ENCODE assay signal across 8 cellular contexts in the genomic region with DNA sequence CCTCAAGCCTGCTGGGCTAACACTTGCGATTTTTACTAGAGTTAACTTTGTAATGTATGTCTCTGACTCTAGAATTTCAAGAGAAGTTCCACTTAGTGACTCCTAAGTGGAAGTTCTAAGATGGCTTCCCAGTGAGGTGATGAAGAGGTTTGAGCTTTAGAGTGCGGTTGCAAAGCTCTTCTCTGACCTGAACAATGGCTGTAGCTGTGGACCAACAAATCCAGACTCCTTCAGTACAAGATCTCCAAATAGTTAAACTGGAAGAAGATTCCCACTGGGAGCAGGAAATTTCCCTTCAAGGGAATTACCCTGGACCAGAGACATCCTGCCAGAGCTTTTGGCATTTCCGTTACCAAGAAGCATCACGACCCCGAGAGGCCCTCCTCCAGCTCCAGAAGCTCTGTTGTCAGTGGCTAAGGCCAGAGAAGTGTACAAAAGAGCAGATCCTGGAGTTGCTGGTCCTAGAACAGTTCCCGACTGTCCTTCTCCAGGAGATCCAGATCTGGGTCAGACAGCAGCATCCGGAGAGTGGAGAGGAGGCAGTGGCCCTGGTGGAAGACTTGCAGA. TPM values are rescaled to one million over a fixed set of nuclear protein-coding genes. Genes with fewer than 3 reads are reported as not detected.
A peak's percentile ranks its signal among the peaks of the same experiment; 100 is the strongest.
DNase-seq lines count a peak whose midpoint lies in the region; ATAC-seq and TF ChIP-seq lines count a peak whose summit lies in the region.

No MANE protein-coding gene starts in this region.

- H3K9me3 ChIP-seq in MG63: no peaks in the 10 kb centered on the region

- peaks cover 13 to 15% of the 10 kb centered on the region in 2 donors for H3K36me3 Mint-ChIP-seq in CD14-positive monocyte
- H3K36me3 Mint-ChIP-seq in central memory CD8-positive, alpha-beta T cell (ENCODE audit: insufficient read depth): peaks cover 24% of the 10 kb centered on the region
- H3K36me3 Mint-ChIP-seq in naive thymus-derived CD8-positive, alpha-beta T cell: peaks cover 0 to 9% (median 0%) of the 10 kb centered on the region in 3 donors

- H3K9me3 Mint-ChIP-seq in CD14-positive monocyte: no peaks in the 10 kb centered on the region
- no peaks in the 10 kb centered on the region for H3K9me3 Mint-ChIP-seq in central memory CD8-positive, alpha-beta T cell
- H3K9me3 Mint-ChIP-seq in naive thymus-derived CD8-positive, alpha-beta T cell: no peaks in the 10 kb centered on the region

- H3K4me3 ChIP-seq in MG63: peak overlapping the region; percentile 88

- DNase-seq in CD14-positive monocyte (ENCODE audit: low spot score) (no peak), MG63 (peak; percentile 20), GM13977 (ENCODE audit: low spot score) (no peak), anterior cingulate cortex (lab: John Stamatoyannopoulos, UW) (no peak)
- no peak for DNase-seq in central memory CD8-positive, alpha-beta T cell (ENCODE audit: low spot score in 2 of 2)
- no peak for DNase-seq in naive thymus-derived CD8-positive, alpha-beta T cell

- ATAC-seq in central memory CD8-positive, alpha-beta T cell (replicated peaks; ENCODE audit: extremely low read depth, poor library complexity, severe bottlenecking): no peak
- ATAC-seq in naive thymus-derived CD8-positive, alpha-beta T cell: no peak
- ATAC-seq in GM18909 (IDR thresholded peaks at IDR 0.05; ENCODE audit: poor library complexity, unreplicated experiment) (no peak), GM19452 (IDR thresholded peaks at IDR 0.05; ENCODE audit: unreplicated experiment) (no peak)

- no peaks in the 10 kb centered on the region for H3K27me3 Mint-ChIP-seq in CD14-positive monocyte (ENCODE audit: low read depth in 3 of 3)
- no peaks in the 10 kb centered on the region for H3K27me3 Mint-ChIP-seq in central memory CD8-positive, alpha-beta T cell
- H3K27me3 Mint-ChIP-seq in naive thymus-derived CD8-positive, alpha-beta T cell: no peaks in the 10 kb centered on the region

- peak overlapping the region; percentile 93 to 99 for H3K4me3 Mint-ChIP-seq in CD14-positive monocyte
- H3K4me3 Mint-ChIP-seq in central memory CD8-positive, alpha-beta T cell: peak overlapping the region; percentile 86
- H3K4me3 Mint-ChIP-seq in naive thymus-derived CD8-positive, alpha-beta T cell: peak overlapping the region; percentile 92 to 97 (median 96)

- TF ChIP-seq CTCF in CD14-positive monocyte (IDR thresholded peaks at IDR 0.05) (no peak), GM13977 (IDR thresholded peaks at IDR 0.05; ENCODE audit: extremely low read depth, insufficient read depth, missing control alignments) (no peak)

- no peaks in the 10 kb centered on the region for H3K27me3 ChIP-seq in MG63

- POLR2A ChIA-PET in naive thymus-derived CD8-positive, alpha-beta T cell (lab: Charles Lee): interaction anchor here (0.6 to 7.6 kb wide), 18 partner anchors 10 to 350 kb away, joined by 3 to 136 read pairs (median 3); partner anchors contain the start of genes NMB, PDE8A, SEC11A and WDR73

- in situ Hi-C loops in GM13977 (cut with MboI; ENCODE audit: low pct_unique_long_range_greater_than_20kb, low sequenced_read_pairs, unreplicated experiment): no loop called here

- peak overlapping the region in 6 of 7 donors; percentile 88 to 98 (median 93) for H3K27ac Mint-ChIP-seq in CD14-positive monocyte
- H3K27ac Mint-ChIP-seq in central memory CD8-positive, alpha-beta T cell (ENCODE audit: low read depth): peak overlapping the region; percentile 93
- H3K27ac Mint-ChIP-seq in naive thymus-derived CD8-positive, alpha-beta T cell: peak overlapping the region; percentile 85 to 98 (median 96)

- intact Hi-C loops in CD14-positive monocyte (cut with micrococcal nuclease): loop anchor here in 1 of 2 donors (1.0 to 2.0 kb wide), 2 partner anchors 23 to 31 kb away; partner anchors contain the start of gene WDR73

- H3K4me1 Mint-ChIP-seq in CD14-positive monocyte: peaks cover 40% of the 10 kb centered on the region
- H3K4me1 Mint-ChIP-seq in central memory CD8-positive, alpha-beta T cell: peaks cover 40% of the 10 kb centered on the region
- H3K4me1 Mint-ChIP-seq in naive thymus-derived CD8-positive, alpha-beta T cell: peaks cover 14 to 53% (median 46%) of the 10 kb centered on the region in 4 donors

- peaks cover 3% of the 10 kb centered on the region; the same call in 1 of the 2 replicates for H3K36me3 ChIP-seq in MG63

RNA-seq across cellular contexts. Expression of gene WDR73, which starts 22.3 kb away (rescaled TPM):
- polyA plus RNA-seq in CD14-positive monocyte: 10 to 100 TPM; 12.1 to 14.3 TPM
- total RNA-seq in MG63 (2014; rRNA removed; shearing (Covaris generic); ENCODE audit: low replicate concordance): 34.2 and 34.3 TPM in 2 replicates
- total RNA-seq in naive thymus-derived CD8-positive, alpha-beta T cell: 10 to 100 TPM; 38.3 to 43.2 TPM
- 10 to 100 TPM; 12.2 to 18.8 (median 17.9) TPM for polyA plus RNA-seq in naive thymus-derived CD8-positive, alpha-beta T cell

RNA-seq across cellular contexts. Expression of gene NMB, which starts 26.2 kb away (rescaled TPM):
- polyA plus RNA-seq in CD14-positive monocyte: under 1 TPM; 0.45 to 0.81 TPM
- total RNA-seq in MG63 (2014; rRNA removed; shearing (Covaris generic); ENCODE audit: low replicate concordance): 0.25 TPM in 1 of 2 replicates, not detected in the other
- 1 to 10 TPM; 1.6 to 2.1 TPM for total RNA-seq in naive thymus-derived CD8-positive, alpha-beta T cell
- polyA plus RNA-seq in naive thymus-derived CD8-positive, alpha-beta T cell: 1 to 10 TPM; 1.9 to 5.7 (median 3.3) TPM

RNA-seq across cellular contexts. Expression of gene ZSCAN2, which starts 31.0 kb away (rescaled TPM):
- polyA plus RNA-seq in CD14-positive monocyte: 1 to 10 TPM; 1.7 to 3.4 TPM
- 6.9 and 11.0 TPM in 2 replicates for total RNA-seq in MG63 (2014; rRNA removed; shearing (Covaris generic); ENCODE audit: low replicate concordance)
- 10 to 100 TPM; 10.5 to 13.6 TPM for total RNA-seq in naive thymus-derived CD8-positive, alpha-beta T cell
- 10 to 100 TPM in 1 of 3 donors, 1 to 10 TPM in 2; 5.1 to 10.1 (median 7.4) TPM for polyA plus RNA-seq in naive thymus-derived CD8-positive, alpha-beta T cell
